Comparison of ENCODE assay signal across 29 cellular contexts in the genomic region with DNA sequence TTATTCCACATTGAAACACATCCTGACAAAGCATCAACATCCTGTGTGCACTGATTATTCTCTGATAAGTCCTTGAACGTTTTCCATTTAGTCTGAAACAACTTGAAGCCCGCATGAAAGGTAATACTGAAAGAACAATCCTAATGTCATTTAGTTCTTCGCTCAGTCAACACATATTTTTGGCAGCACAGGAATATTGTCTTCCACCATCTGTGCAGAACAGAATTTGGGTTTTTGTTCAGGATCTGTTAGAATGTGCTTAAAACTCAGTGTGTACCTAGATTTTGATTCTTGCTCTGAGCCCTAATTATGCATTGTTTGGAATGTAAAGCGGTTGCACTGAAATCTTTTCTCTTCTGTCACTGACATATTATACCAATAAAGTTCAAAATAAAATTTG.
"Had no signal": no experiment of that assay in that cellular context is flagged by ENCODE, and none has a peak within 500 bp of the region (broad histone marks: within the 10 kb centered on the region; RNA-seq: fewer than 3 reads in every experiment).

No MANE protein-coding gene starts in this region.

- H3K4me3 ChIP-seq: body of pancreas, coronary artery, dorsolateral prefrontal cortex had no signal

- DNase-seq: activated CD4-positive, alpha-beta memory T cell treated with anti-CD3 and anti-CD28 coated beads, Interleukin-2, amount 10 ng/mL, durations not matched to agents 7 days and 5 days; activated CD4-positive, alpha-beta T cell treated with anti-CD3 and anti-CD28 coated beads for 1 hour; activated CD4-positive, alpha-beta T cell treated with anti-CD3 and anti-CD28 coated beads for 4 hours; activated CD4-positive, alpha-beta T cell treated with anti-CD3 and anti-CD28 coated beads, Interleukin-2, amount 10 ng/mL, durations not matched to agents 7 days and 5 days; activated CD4-positive, alpha-beta T cell treated with anti-CD3 and anti-CD28 coated beads, Interleukin-2, amount 50 U/mL, for 4 hours; activated CD8-positive, alpha-beta memory T cell treated with anti-CD3 and anti-CD28 coated beads, Interleukin-2, amount 50 U/mL, for 48 hours; activated gamma-delta T cell; activated naive CD4-positive, alpha-beta T cell; activated naive CD4-positive, alpha-beta T cell treated with anti-CD3 and anti-CD28 coated beads, Interleukin-2, amount 10 ng/mL, durations not matched to agents 7 days and 5 days; activated naive CD8-positive, alpha-beta T cell treated with anti-CD3 and anti-CD28 coated beads, Interleukin-2, amount 10 ng/mL, durations not matched to agents 7 days and 5 days; activated T-cell treated with anti-CD3 and anti-CD28 coated beads for 4 hours; activated T-cell treated with anti-CD3 and anti-CD28 coated beads, Interleukin-2, amount 50 U/mL, for 24 hours; activated T-cell treated with anti-CD3 and anti-CD28 coated beads, Interleukin-2, amount 50 U/mL, for 72 hours; anterior cingulate cortex; body of pancreas; dorsolateral prefrontal cortex; effector memory CD4-positive, alpha-beta T cell; endodermal cell; foreskin fibroblast; head of caudate nucleus; T-helper 1 cell; T-helper 17 cell; T1000 had no signal

- H3K36me3 Mint-ChIP-seq: activated naive CD4-positive, alpha-beta T cell treated with anti-CD3 and anti-CD28 coated beads, Interleukin-2, amount 10 ng/mL, durations not matched to agents 7 days and 5 days; activated naive CD4-positive, alpha-beta T cell treated with anti-CD3 and anti-CD28 coated beads, Interleukin-2, amount 50 U/mL, for 72 hours; activated naive CD8-positive, alpha-beta T cell treated with anti-CD3 and anti-CD28 coated beads, Interleukin-2, amount 10 ng/mL, durations not matched to agents 7 days and 5 days had no signal

- H3K9me3 ChIP-seq: body of pancreas had no signal

- H3K4me1 Mint-ChIP-seq: activated CD4-positive, alpha-beta memory T cell treated with anti-CD3 and anti-CD28 coated beads, Interleukin-2, amount 10 ng/mL, durations not matched to agents 7 days and 5 days; activated CD4-positive, alpha-beta T cell treated with anti-CD3 and anti-CD28 coated beads, Interleukin-2, amount 10 ng/mL, durations not matched to agents 7 days and 5 days; activated naive CD4-positive, alpha-beta T cell treated with anti-CD3 and anti-CD28 coated beads, Interleukin-2, amount 10 ng/mL, durations not matched to agents 7 days and 5 days; activated naive CD8-positive, alpha-beta T cell treated with anti-CD3 and anti-CD28 coated beads, Interleukin-2, amount 10 ng/mL, durations not matched to agents 7 days and 5 days; endodermal cell; T-helper 17 cell had no signal

- H3K27me3 ChIP-seq: body of pancreas, dorsolateral prefrontal cortex had no signal

- H3K9me3 Mint-ChIP-seq: activated naive CD8-positive, alpha-beta T cell treated with anti-CD3 and anti-CD28 coated beads, Interleukin-2, amount 10 ng/mL, durations not matched to agents 7 days and 5 days; dendritic cell treated with granulocyte-macrophage colony-stimulating factor and Interleukin-4, amounts not matched to agents 40 ng/mL and 50 ng/mL, for 4 days; endodermal cell had no signal

- H3K27me3 Mint-ChIP-seq: activated CD4-positive, alpha-beta memory T cell treated with anti-CD3 and anti-CD28 coated beads, Interleukin-2, amount 10 ng/mL, durations not matched to agents 7 days and 5 days; activated CD4-positive, alpha-beta T cell treated with anti-CD3 and anti-CD28 coated beads, Interleukin-2, amount 10 ng/mL, durations not matched to agents 7 days and 5 days; activated naive CD4-positive, alpha-beta T cell treated with anti-CD3 and anti-CD28 coated beads, Interleukin-2, amount 10 ng/mL, durations not matched to agents 7 days and 5 days; activated naive CD8-positive, alpha-beta T cell treated with anti-CD3 and anti-CD28 coated beads, Interleukin-2, amount 10 ng/mL, durations not matched to agents 7 days and 5 days; activated T-cell treated with anti-CD3 and anti-CD28 coated beads, Interleukin-2, amount 50 U/mL, for 24 hours; dendritic cell treated with granulocyte-macrophage colony-stimulating factor and Interleukin-4, amounts not matched to agents 40 ng/mL and 50 ng/mL, for 4 days; T-helper 17 cell had no signal

- H3K27ac Mint-ChIP-seq: activated CD4-positive, alpha-beta memory T cell treated with anti-CD3 and anti-CD28 coated beads, Interleukin-2, amount 10 ng/mL, durations not matched to agents 7 days and 5 days; activated CD4-positive, alpha-beta T cell treated with anti-CD3 and anti-CD28 coated beads, Interleukin-2, amount 10 ng/mL, durations not matched to agents 7 days and 5 days; activated naive CD4-positive, alpha-beta T cell treated with anti-CD3 and anti-CD28 coated beads, Interleukin-2, amount 10 ng/mL, durations not matched to agents 7 days and 5 days; activated naive CD4-positive, alpha-beta T cell treated with anti-CD3 and anti-CD28 coated beads, Interleukin-2, amount 50 U/mL, for 72 hours; activated naive CD8-positive, alpha-beta T cell treated with anti-CD3 and anti-CD28 coated beads, Interleukin-2, amount 10 ng/mL, durations not matched to agents 7 days and 5 days; activated T-cell treated with anti-CD3 and anti-CD28 coated beads, Interleukin-2, amount 50 U/mL, for 24 hours; activated T-cell treated with anti-CD3 and anti-CD28 coated beads, Interleukin-2, amount 50 U/mL, for 72 hours; dendritic cell treated with granulocyte-macrophage colony-stimulating factor and Interleukin-4, amounts not matched to agents 40 ng/mL and 50 ng/mL, for 4 days; endodermal cell; T-helper 17 cell; T-helper 2 cell treated with Interferon-gamma antibody and Interleukin-4, amounts not matched to agents 5 μg/mL and 100 μg/mL, for 36 hours had no signal

- H3K4me3 Mint-ChIP-seq: activated CD4-positive, alpha-beta memory T cell treated with anti-CD3 and anti-CD28 coated beads, Interleukin-2, amount 10 ng/mL, durations not matched to agents 7 days and 5 days; activated CD4-positive, alpha-beta T cell treated with anti-CD3 and anti-CD28 coated beads, Interleukin-2, amount 10 ng/mL, durations not matched to agents 7 days and 5 days; activated naive CD4-positive, alpha-beta T cell treated with anti-CD3 and anti-CD28 coated beads, Interleukin-2, amount 10 ng/mL, durations not matched to agents 7 days and 5 days; activated naive CD8-positive, alpha-beta T cell treated with anti-CD3 and anti-CD28 coated beads, Interleukin-2, amount 10 ng/mL, durations not matched to agents 7 days and 5 days; activated T-cell treated with anti-CD3 and anti-CD28 coated beads, Interleukin-2, amount 50 U/mL, for 24 hours; activated T-cell treated with anti-CD3 and anti-CD28 coated beads, Interleukin-2, amount 50 U/mL, for 72 hours; dendritic cell treated with granulocyte-macrophage colony-stimulating factor and Interleukin-4, amounts not matched to agents 40 ng/mL and 50 ng/mL, for 4 days; endodermal cell; T-helper 17 cell; T-helper 2 cell treated with Interferon-gamma antibody and Interleukin-4, amounts not matched to agents 5 μg/mL and 100 μg/mL, for 36 hours had no signal

- ATAC-seq: activated naive CD4-positive, alpha-beta T cell treated with anti-CD3 and anti-CD28 coated beads, Interleukin-2, amount 50 U/mL, for 72 hours; activated T-cell treated with anti-CD3 and anti-CD28 coated beads, Interleukin-2, amount 50 U/mL, for 72 hours; body of pancreas; esophagus mucosa; T-helper 17 cell had no signal

- H3K4me1 ChIP-seq: body of pancreas had no signal

- H3K27ac ChIP-seq: body of pancreas, coronary artery, dorsolateral prefrontal cortex had no signal

- FAIRE-seq: frontal cortex had no signal
